In genomic region chr6:24064106-24064505, GRCh38 we compare ENCODE assay signal across 8 cellular contexts.
DNase-seq lines count a peak whose midpoint lies in the region; ATAC-seq and TF ChIP-seq lines count a peak whose summit lies in the region.

No MANE protein-coding gene starts in this region.

- H3K4me3 ChIP-seq in heart right ventricle: no peak overlapping the region
- no peak overlapping the region for H3K4me3 ChIP-seq in epithelial cell of esophagus (ENCODE audit: low read length)
- H3K4me3 ChIP-seq in ovary: no peak overlapping the region

- 36 to 45% methylated on average over 1 of the region's 1 CpG for WGBS in heart right ventricle, 2 donors
- WGBS in ovary, 3 donors: 59 to 63% (median 62%) methylated on average over 1 of the region's 1 CpG

- H3K27ac ChIP-seq in heart right ventricle: no peak overlapping the region
- H3K27ac ChIP-seq in ovary: no peak overlapping the region

- TF ChIP-seq EP300 in ovary (IDR thresholded peaks at IDR 0.05): no peak

- intact Hi-C loops in heart right ventricle (cut with DNase I): loop anchor here in 2 of 10 donors (10.0 kb wide), 1 partner anchor 141 kb away; no protein-coding TSS in a partner anchor
- intact Hi-C loops in cardiac septum (cut with DNase I): no loop called here
- intact Hi-C loops in ovary (cut with DNase I): no loop called here

- ATAC-seq in heart right ventricle: no peak
- no peak for ATAC-seq in HG03039 (IDR thresholded peaks at IDR 0.05; ENCODE audit: unreplicated experiment)

- no peak for DNase-seq in heart right ventricle
- DNase-seq in cardiac septum (ENCODE audit: low spot score): no peak
- DNase-seq in NCI-H748 (lab: John Stamatoyannopoulos, UW; ENCODE audit: unreplicated experiment): peak; percentile 59
- peak; percentile 13 for DNase-seq in epithelial cell of esophagus (ENCODE audit: low read depth)
- no peak for DNase-seq in cerebellar nuclear complex (lab: John Stamatoyannopoulos, UW)
- DNase-seq in ovary: no peak
- no peak for DNase-seq in NCI-H128 (lab: John Stamatoyannopoulos, UW; ENCODE audit: unreplicated experiment)

- H3K4me1 ChIP-seq in heart right ventricle (no peaks in the 10 kb centered on the region), ovary (ENCODE audit: insufficient read depth) (no peaks in the 10 kb centered on the region)

- H3K36me3 ChIP-seq in heart right ventricle (no peaks in the 10 kb centered on the region), ovary (no peaks in the 10 kb centered on the region)

- H3K9me3 ChIP-seq in heart right ventricle: peaks cover 0 to 9% (median 0%) of the 10 kb centered on the region in 11 donors
- no peaks in the 10 kb centered on the region for H3K9me3 ChIP-seq in ovary

- H3K27me3 ChIP-seq in heart right ventricle: no peaks in the 10 kb centered on the region
- no peaks in the 10 kb centered on the region for H3K27me3 ChIP-seq in ovary

- TF ChIP-seq CTCF in heart right ventricle (IDR thresholded peaks at IDR 0.05): peak in 6 of 9 donors; percentile 25 to 48 (median 38)
- TF ChIP-seq CTCF in epithelial cell of esophagus (IDR thresholded peaks at IDR 0.05; ENCODE audit: insufficient read depth, low read depth, low read length, missing control alignments): peak; percentile 22
- TF ChIP-seq CTCF in ovary (IDR thresholded peaks at IDR 0.05): no peak

- TF ChIP-seq POLR2A in ovary (IDR thresholded peaks at IDR 0.05): no peak

Comparison
In these comparisons a context has a peak if more than half of its experiments do, and no peak if none do; other contexts are left out.
1. DNase-seq: peak in NCI-H748 (single experiment) and epithelial cell of esophagus (single experiment); none in heart right ventricle (0 of 2), cardiac septum (single experiment), cerebellar nuclear complex (0 of 2), ovary (0 of 5) and NCI-H128 (single experiment).
2. CTCF ChIP-seq: peak in heart right ventricle (6 of 9) and epithelial cell of esophagus (single experiment); none in ovary (0 of 3).